In genomic region chr7:127332884-127333283, GRCh38 we compare ENCODE assay signal across 33 cellular contexts.
"Had no signal": no experiment of that assay in that cellular context is flagged by ENCODE, and none has a peak within 500 bp of the region (broad histone marks: within the 10 kb centered on the region; RNA-seq: fewer than 3 reads in every experiment).

No MANE protein-coding gene starts in this region.

- DNase-seq: activated B cell treated with CpG ODN at 0.5 μM for 24 hours; activated CD4-positive, alpha-beta memory T cell treated with anti-CD3 and anti-CD28 coated beads for 36 hours; activated CD4-positive, alpha-beta T cell treated with anti-CD3 and anti-CD28 coated beads for 4 hours; activated CD4-positive, alpha-beta T cell treated with anti-CD3 and anti-CD28 coated beads, Interleukin-2, amount 10 ng/mL, durations not matched to agents 24 days and 14 days; activated CD4-positive, alpha-beta T cell treated with anti-CD3 and anti-CD28 coated beads, Interleukin-2, amount 50 U/mL, for 1 hour; activated CD4-positive, alpha-beta T cell treated with anti-CD3 and anti-CD28 coated beads, Interleukin-2, amount 50 U/mL, for 4 hours; activated CD4-positive, CD25-positive, alpha-beta regulatory T cell treated with anti-CD3 and anti-CD28 coated beads, Interleukin-2, amount 50 U/mL, for 72 hours; activated CD8-positive, alpha-beta memory T cell treated with anti-CD3 and anti-CD28 coated beads, Interleukin-2, amount 50 U/mL, for 4 hours; activated CD8-positive, alpha-beta T cell treated with anti-CD3 and anti-CD28 coated beads for 36 hours; activated effector memory CD4-positive, alpha-beta T cell treated with anti-CD3 and anti-CD28 coated beads, Interleukin-2, amount 50 U/mL, for 16 hours; activated gamma-delta T cell treated with Interleukin-2 at 50 U/mL for 16 hours; activated naive CD4-positive, alpha-beta T cell; activated naive CD4-positive, alpha-beta T cell treated with anti-CD3 and anti-CD28 coated beads for 36 hours; activated naive CD4-positive, alpha-beta T cell treated with anti-CD3 and anti-CD28 coated beads, Interleukin-2, amount 50 U/mL, for 16 hours; activated naive CD8-positive, alpha-beta T cell treated with anti-CD3 and anti-CD28 coated beads for 36 hours; activated T-cell treated with anti-CD3 and anti-CD28 coated beads for 4 hours; activated T-cell treated with anti-CD3 and anti-CD28 coated beads, Interleukin-2, amount 50 U/mL, for 1 hour; activated T-cell treated with anti-CD3 and anti-CD28 coated beads, Interleukin-2, amount 50 U/mL, for 4 hours; activated T-cell treated with anti-CD3 and anti-CD28 coated beads, Interleukin-2, amount 50 U/mL, for 72 hours; adrenal gland; amniotic stem cell; aorta; body of pancreas; brain microvascular endothelial cell; central memory CD4-positive, alpha-beta T cell; T-helper 2 cell; T-helper 9 cell had no signal

- H3K4me1 ChIP-seq: adrenal gland, body of pancreas, breast epithelium had no signal

- H3K4me3 ChIP-seq: adrenal gland, body of pancreas, breast epithelium had no signal

- ATAC-seq: activated CD8-positive, alpha-beta T cell treated with anti-CD3 and anti-CD28 coated beads for 36 hours; activated naive CD4-positive, alpha-beta T cell treated with anti-CD3 and anti-CD28 coated beads, Interleukin-2, amount 50 U/mL, for 72 hours; activated T-cell treated with anti-CD3 and anti-CD28 coated beads, Interleukin-2, amount 50 U/mL, for 4 hours; activated T-cell treated with anti-CD3 and anti-CD28 coated beads, Interleukin-2, amount 50 U/mL, for 72 hours; activated T-helper 17 cell treated with anti-CD3 and anti-CD28 coated beads, Interleukin-2, amount 50 U/mL, for 72 hours; body of pancreas had no signal

- FAIRE-seq: astrocyte, TTC549 had no signal

- H3K27ac ChIP-seq: adrenal gland, body of pancreas, brain microvascular endothelial cell, breast epithelium, VCaP had no signal

- H3K9me3 ChIP-seq: adrenal gland, body of pancreas, breast epithelium had no signal

- H3K36me3 ChIP-seq: adrenal gland, brain microvascular endothelial cell, breast epithelium had no signal

- H3K27me3 ChIP-seq: body of pancreas, brain microvascular endothelial cell, breast epithelium had no signal
